ENCODE assay signal across 23 cellular contexts in the genomic region with DNA sequence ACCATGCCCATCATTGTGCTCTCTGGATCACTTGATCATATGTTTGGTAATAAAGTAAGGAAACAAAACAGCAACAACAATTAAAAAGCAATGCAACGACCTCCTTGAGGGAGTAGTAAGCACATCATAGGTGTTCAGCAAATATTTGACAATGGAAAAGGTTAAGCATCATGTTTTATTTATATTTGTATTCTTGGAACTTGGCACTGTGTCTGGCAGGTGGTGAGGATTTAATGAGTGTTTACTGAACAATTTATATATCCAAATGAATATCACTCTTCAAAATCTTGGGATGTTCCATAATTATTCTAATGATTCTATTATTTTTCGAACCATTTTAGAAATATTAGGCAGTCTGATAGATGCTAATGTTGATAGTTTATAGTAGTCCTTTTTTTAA. TPM values are rescaled to one million over a fixed set of nuclear protein-coding genes. Genes with fewer than 3 reads are reported as not detected.
"Had no signal": no experiment of that assay in that cellular context is flagged by ENCODE, and none has a peak within 500 bp of the region (broad histone marks: within the 10 kb centered on the region; RNA-seq: fewer than 3 reads in every experiment).

No MANE protein-coding gene starts in this region.

- ATAC-seq: activated CD4-positive, alpha-beta T cell treated with anti-CD3 and anti-CD28 coated beads for 36 hours; activated T-cell treated with anti-CD3 and anti-CD28 coated beads, Interleukin-2, amount 50 U/mL, for 4 hours; left lobe of liver; naive thymus-derived CD4-positive, alpha-beta T cell had no signal

- H3K4me1 ChIP-seq: ascending aorta, uterus had no signal

- DNase-seq: activated B cell treated with CpG ODN at 0.5 μM for 24 hours; activated CD4-positive, alpha-beta T cell treated with anti-CD3 and anti-CD28 coated beads for 36 hours; activated CD4-positive, alpha-beta T cell treated with anti-CD3 and anti-CD28 coated beads, Interleukin-2, amount 50 U/mL, for 4 hours; activated CD8-positive, alpha-beta memory T cell treated with anti-CD3 and anti-CD28 coated beads for 24 hours; activated CD8-positive, alpha-beta memory T cell treated with anti-CD3 and anti-CD28 coated beads, Interleukin-2, amount 50 U/mL, for 48 hours; activated naive CD4-positive, alpha-beta T cell; activated T-cell treated with anti-CD3 and anti-CD28 coated beads, Interleukin-2, amount 50 U/mL, for 4 hours; adrenal gland; brain microvascular endothelial cell; caudate nucleus; effector CD4-positive, alpha-beta T cell; naive thymus-derived CD4-positive, alpha-beta T cell; retina; stimulated activated CD4-positive, alpha-beta T cell treated with anti-CD3 and anti-CD28 coated beads, Interleukin-2, amount 100 ng/mL, for 48 hours; stimulated activated naive CD4-positive, alpha-beta T cell; testis; trophoblast cell; uterus had no signal

- H3K9ac ChIP-seq: neural progenitor cell had no signal

- H3K4me2 ChIP-seq: neural progenitor cell had no signal

- H3K27me3 ChIP-seq: adrenal gland, ascending aorta, testis had no signal

- H3K9me3 ChIP-seq: adrenal gland, ascending aorta, testis, uterus had no signal

- H3K27ac ChIP-seq: adrenal gland, ascending aorta, brain microvascular endothelial cell, neural progenitor cell, uterus had no signal

- H2AFZ ChIP-seq: neural progenitor cell had no signal

- H3K4me3 ChIP-seq: adrenal gland, ascending aorta, lung, neural progenitor cell, testis, uterus had no signal

- H3K36me3 ChIP-seq: adrenal gland, ascending aorta, brain microvascular endothelial cell, neural progenitor cell, uterus had no signal

RNA-seq across cellular contexts. Expression of gene PIP5K1B, which starts 6.2 kb away (rescaled TPM):
- total RNA-seq: epithelial cell of proximal tubule had no signal
